ENCODE assay signal across 26 cellular contexts in the genomic region with DNA sequence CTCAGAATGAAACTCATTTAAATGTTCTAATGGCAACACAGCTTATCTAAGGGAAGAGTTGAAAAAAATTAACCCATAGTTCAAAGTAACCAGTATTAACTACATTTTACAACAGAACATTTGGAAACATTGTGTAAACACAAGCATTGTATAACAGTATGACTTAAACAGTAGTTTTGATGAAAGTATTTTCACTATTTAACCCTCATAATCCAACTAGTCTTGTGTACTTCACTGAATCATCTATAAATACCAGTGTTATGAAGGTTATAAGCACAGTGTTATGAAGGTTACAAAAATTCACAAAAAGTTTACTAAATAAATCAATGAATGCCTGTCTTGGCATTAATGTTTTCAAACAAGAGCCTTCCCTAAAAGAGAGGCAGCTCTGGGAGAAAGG.
A peak's percentile ranks its signal among the peaks of the same experiment; 100 is the strongest.
DNase-seq lines count a peak whose midpoint lies in the region; ATAC-seq and TF ChIP-seq lines count a peak whose summit lies in the region.
"Had no signal": no experiment of that assay in that cellular context is flagged by ENCODE, and none has a peak within 500 bp of the region (broad histone marks: within the 10 kb centered on the region; RNA-seq: fewer than 3 reads in every experiment).

No MANE protein-coding gene starts in this region.

- H3K4me1 ChIP-seq in mammary epithelial cell (ENCODE audit: insufficient read depth, low read length) = peaks cover 30% of the 10 kb centered on the region
- no peaks in the 10 kb centered on the region for H3K4me1 ChIP-seq in breast epithelium
- H3K4me1 ChIP-seq: uterus had no signal

- H3K36me3 ChIP-seq in mammary epithelial cell (ENCODE audit: insufficient read depth, low read length) = peaks cover 3% of the 10 kb centered on the region
- no peaks in the 10 kb centered on the region for H3K36me3 ChIP-seq in breast epithelium
- H3K36me3 ChIP-seq: pancreas, Peyer's patch, uterus had no signal

- intact Hi-C loops in mammary epithelial cell (cut with micrococcal nuclease) = no loop called here
- intact Hi-C loops in breast epithelium (cut with DNase I; ENCODE audit: low total_unique reads) = no loop called here
- intact Hi-C loops in dorsolateral prefrontal cortex (cut with DNase I) = loop anchor here (5.0 to 10.0 kb wide), 2 partner anchors 52 to 66 kb away; a partner anchor contains a TSS

- TF ChIP-seq CTCF in mammary epithelial cell (conservative IDR thresholded peaks at IDR 0.05 in 1 of 2, IDR thresholded peaks at IDR 0.05 in 1 of 2; ENCODE audit: extremely low read depth in 1 of 2, insufficient read depth in 1 of 2, low read depth in 1 of 2, low read length in 2 of 2) = no peak
- no peak for TF ChIP-seq CTCF in breast epithelium (IDR thresholded peaks at IDR 0.05)
- no peak for TF ChIP-seq CTCF in dorsolateral prefrontal cortex (IDR thresholded peaks at IDR 0.05 in 54 of 56, conservative IDR thresholded peaks at IDR 0.05 in 2 of 56; ENCODE audit: low read depth in 1 of 56, partially characterized antibody in 56 of 56)
- no peak for TF ChIP-seq CTCF in GM10266 (IDR thresholded peaks at IDR 0.05; ENCODE audit: control insufficient read depth, insufficient read depth, low read depth, missing control alignments)

- no peaks in the 10 kb centered on the region for H3K27me3 Mint-ChIP-seq in memory B cell
- H3K27me3 Mint-ChIP-seq: activated naive CD4-positive, alpha-beta T cell treated with anti-CD3 and anti-CD28 coated beads, Interleukin-2, amount 50 U/mL, for 24 hours; IgD-negative memory B cell had no signal

- H3K27me3 ChIP-seq in mammary epithelial cell (ENCODE audit: insufficient read depth, low read length) (no peaks in the 10 kb centered on the region), breast epithelium (no peaks in the 10 kb centered on the region), dorsolateral prefrontal cortex (no peaks in the 10 kb centered on the region)
- H3K27me3 ChIP-seq: heart right ventricle, pancreas, Peyer's patch, uterus had no signal

- peak overlapping the region; percentile 31 for H3K27ac Mint-ChIP-seq in memory B cell
- H3K27ac Mint-ChIP-seq: activated naive CD4-positive, alpha-beta T cell treated with anti-CD3 and anti-CD28 coated beads, Interleukin-2, amount 50 U/mL, for 24 hours; IgD-negative memory B cell had no signal

- peaks cover 55% of the 10 kb centered on the region for H3K79me2 ChIP-seq in mammary epithelial cell (ENCODE audit: insufficient read depth, low read length)

- H3K36me3 Mint-ChIP-seq in memory B cell = peaks cover 2% of the 10 kb centered on the region
- H3K36me3 Mint-ChIP-seq: IgD-negative memory B cell had no signal

- H3K9me3 ChIP-seq in mammary epithelial cell (replicated peaks; ENCODE audit: insufficient read depth, low read length) (no peaks in the 10 kb centered on the region), breast epithelium (no peaks in the 10 kb centered on the region)
- H3K9me3 ChIP-seq: heart right ventricle, lower lobe of right lung, pancreas, Peyer's patch, uterus had no signal

- no peaks in the 10 kb centered on the region for H4K20me1 ChIP-seq in mammary epithelial cell (ENCODE audit: insufficient read depth, low read length)

- peaks cover 5% of the 10 kb centered on the region for H3K4me1 Mint-ChIP-seq in memory B cell

- in situ Hi-C loops in mammary epithelial cell (cut with MboI; ENCODE audit: low sequenced_read_pairs in 2 of 2) = no loop called here

- H3K4me3 Mint-ChIP-seq in memory B cell = no peak overlapping the region
- H3K4me3 Mint-ChIP-seq: activated naive CD4-positive, alpha-beta T cell treated with anti-CD3 and anti-CD28 coated beads, Interleukin-2, amount 50 U/mL, for 24 hours; H9 had no signal

- H3K4me3 ChIP-seq in mammary epithelial cell (replicated peaks in 1 of 3; ENCODE audit: insufficient read depth in 1 of 3, low read depth in 2 of 3, low read length in 3 of 3) (no peak overlapping the region), breast epithelium (no peak overlapping the region), dorsolateral prefrontal cortex (peak overlapping the region in 7 of 59 donors; percentile 21 to 45 (median 31))
- H3K4me3 ChIP-seq: coronary artery, heart right ventricle, lower lobe of right lung, pancreas, Peyer's patch, uterus had no signal

- ATAC-seq in memory B cell (ENCODE audit: low read depth) (no peak), HG03280 (IDR thresholded peaks at IDR 0.05; ENCODE audit: unreplicated experiment) (no peak)
- ATAC-seq: stimulated activated naive CD8-positive, alpha-beta T cell treated with anti-CD3 and anti-CD28 coated beads, Interleukin-15, Interleukin-2, amounts not matched to agents 100 U/mL and 50 U/mL, for 24 hours had no signal

- no peaks in the 10 kb centered on the region for H3K9me3 Mint-ChIP-seq in memory B cell
- H3K9me3 Mint-ChIP-seq: activated naive CD4-positive, alpha-beta T cell treated with anti-CD3 and anti-CD28 coated beads, Interleukin-2, amount 50 U/mL, for 24 hours; H9; IgD-negative memory B cell had no signal

- H2AFZ ChIP-seq in mammary epithelial cell (ENCODE audit: low read depth, low read length) = no peak overlapping the region

- no peak for DNase-seq in mammary epithelial cell
- no peak for DNase-seq in breast epithelium (ENCODE audit: low spot score in 2 of 2)
- no peak for DNase-seq in dorsolateral prefrontal cortex
- no peak for DNase-seq in memory B cell (ENCODE audit: low spot score in 2 of 2)
- DNase-seq in substantia nigra (lab: John Stamatoyannopoulos, UW) = no peak
- DNase-seq in GM10266 (ENCODE audit: extremely low spot score) = no peak
- DNase-seq in activated CD4-positive, CD25-positive, alpha-beta regulatory T cell (lab: John Stamatoyannopoulos, UW) = no peak
- DNase-seq: 8988T; activated CD4-positive, alpha-beta T cell treated with anti-CD3 and anti-CD28 coated beads for 48 hours; activated CD8-positive, alpha-beta memory T cell treated with anti-CD3 and anti-CD28 coated beads for 24 hours; activated T-cell treated with anti-CD3 and anti-CD28 coated beads for 4 hours; effector memory CD4-positive, alpha-beta T cell; H9; lower lobe of right lung; NCI-H2107; pancreas; Peyer's patch; stimulated activated CD4-positive, alpha-beta T cell treated with anti-CD3 and anti-CD28 coated beads, Interleukin-1b, Interleukin-23, amount 100 ng/mL, for 48 hours; stimulated activated naive CD8-positive, alpha-beta T cell treated with anti-CD3 and anti-CD28 coated beads, Interleukin-15, Interleukin-2, amounts not matched to agents 100 U/mL and 50 U/mL, for 24 hours; T-helper 9 cell; uterus had no signal

- dilution Hi-C loops in mammary epithelial cell (cut with HindIII; ENCODE audit: low sequenced_read_pairs) = no loop called here

- CTCF ChIA-PET in mammary epithelial cell (lab: Charles Lee; ENCODE audit: low non-redundant PET) = no interaction called here

- H3K27ac ChIP-seq in mammary epithelial cell (ENCODE audit: insufficient read depth, low read depth, low read length) (no peak overlapping the region), breast epithelium (no peak overlapping the region), dorsolateral prefrontal cortex (peak overlapping the region in 38 of 59 donors; percentile 0 to 81 (median 62)), substantia nigra (ENCODE audit: low read depth, low read length, poor library complexity, severe bottlenecking) (peak overlapping the region; percentile 14)
- H3K27ac ChIP-seq: lower lobe of right lung, pancreas had no signal

- no TSS peak for BruUV-seq in mammary epithelial cell (replicated peaks; lab: Mats Ljungman, UMichigan)

- H3K4me2 ChIP-seq in mammary epithelial cell (ENCODE audit: insufficient read depth, low read depth, low read length) = peak overlapping the region; percentile 1

- TF ChIP-seq POLR2A in breast epithelium (IDR thresholded peaks at IDR 0.05) = no peak

- H3K9ac ChIP-seq in mammary epithelial cell (ENCODE audit: insufficient read depth, low read length) = no peak overlapping the region

Comparison
In these comparisons a context has a peak if more than half of its experiments do, and no peak if none do; other contexts are left out.
1. H3K27ac ChIP-seq: peak in dorsolateral prefrontal cortex (38 of 59) and substantia nigra (single experiment); none in mammary epithelial cell (single experiment) and breast epithelium (0 of 2).
2. intact Hi-C loops: an anchor here in dorsolateral prefrontal cortex (5.0 to 10.0 kb wide); none called in mammary epithelial cell and breast epithelium.